Comparison of ENCODE assay signal across 9 cellular contexts in the genomic region with DNA sequence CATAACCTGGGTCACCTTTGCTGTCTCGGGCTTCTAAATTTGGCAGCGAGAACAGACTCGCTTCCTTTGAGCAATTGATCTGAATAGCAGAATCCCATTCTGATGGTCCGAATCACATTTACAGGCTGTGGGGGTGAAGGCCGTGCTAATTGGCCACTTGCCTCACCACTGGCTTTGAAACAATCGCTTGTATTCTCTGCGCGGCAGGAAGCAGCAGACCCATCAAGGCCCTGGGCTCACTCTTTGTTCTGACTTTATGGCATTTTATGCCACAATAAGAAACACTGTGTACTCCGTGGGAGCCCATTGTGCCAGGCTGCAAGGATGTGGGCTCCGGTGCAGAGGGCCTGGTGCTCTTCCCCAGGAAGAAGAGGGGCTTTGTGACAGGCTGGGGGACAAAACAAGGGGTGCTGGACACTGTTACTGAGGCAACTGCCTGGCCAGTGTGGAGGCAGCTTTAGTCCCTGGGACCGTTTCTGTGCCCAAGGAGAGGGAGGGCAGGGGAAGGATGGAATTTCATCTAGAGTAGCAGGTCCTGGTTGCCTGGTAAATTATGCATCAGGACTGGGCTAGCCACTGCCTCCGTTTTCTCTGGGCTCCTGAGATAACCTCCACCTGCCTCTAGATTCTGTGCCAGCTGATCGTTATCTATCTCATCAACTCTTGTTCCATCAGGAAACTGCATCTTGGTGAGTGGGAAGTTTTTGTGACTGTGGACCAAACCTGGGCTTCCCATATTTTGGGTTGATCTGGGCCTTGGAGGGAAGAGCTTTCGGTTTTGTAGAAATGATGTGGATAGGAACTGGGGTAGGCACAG.
DNase-seq lines count a peak whose midpoint lies in the region; ATAC-seq, FAIRE-seq and TF ChIP-seq lines count a peak whose summit lies in the region.
"Had no signal": no experiment of that assay in that cellular context is flagged by ENCODE, and none has a peak within 500 bp of the region (broad histone marks: within the 10 kb centered on the region; RNA-seq: fewer than 3 reads in every experiment).

No MANE protein-coding gene starts in this region.

- peaks cover 0 to 13% (median 0%) of the 10 kb centered on the region in 9 donors for H3K27me3 ChIP-seq in heart left ventricle
- H3K27me3 ChIP-seq in pancreas = no peaks in the 10 kb centered on the region
- H3K27me3 ChIP-seq in prostate gland (replicated peaks; ENCODE audit: insufficient read depth) = no peaks in the 10 kb centered on the region
- H3K27me3 ChIP-seq in Peyer's patch = no peaks in the 10 kb centered on the region

- H3K9me3 ChIP-seq in T-helper 17 cell (ENCODE audit: control insufficient read depth, low read length, poor library complexity, severe bottlenecking) = no peaks in the 10 kb centered on the region
- peaks cover 0 to 8% (median 0%) of the 10 kb centered on the region in 12 donors for H3K9me3 ChIP-seq in heart left ventricle
- H3K9me3 ChIP-seq in pancreas = no peaks in the 10 kb centered on the region
- H3K9me3 ChIP-seq in prostate gland = no peaks in the 10 kb centered on the region
- H3K9me3 ChIP-seq in Peyer's patch = peaks cover 0 to 3% (median 0%) of the 10 kb centered on the region in 4 donors

- WGBS in heart left ventricle, 4 donors = 46 to 65% (median 52%) methylated on average over 14 of the region's 14 CpGs
- 31 to 32% methylated on average over 14 of the region's 14 CpGs for WGBS in pancreas, 2 donors
- WGBS in prostate gland = 34% methylated on average over 14 of the region's 14 CpGs

- no peak overlapping the region for H3K27ac Mint-ChIP-seq in T-helper 17 cell

- peak; percentile 51 for DNase-seq in COLO829 (ENCODE audit: low spot score)
- no peak for DNase-seq in T-helper 17 cell
- peak in 1 of 5 donors; percentile 47 for DNase-seq in heart left ventricle
- DNase-seq in pancreas = peak in 2 of 6 donors; percentile 25 to 33
- no peak for DNase-seq in stimulated activated CD4-positive, alpha-beta T cell treated with anti-CD3 and anti-CD28 coated beads, Interleukin-12 subunit alpha, Interleukin-12 subunit beta, amount 100 ng/mL, for 4 hours
- DNase-seq in prostate gland (ENCODE audit: low spot score) = no peak
- no peak for DNase-seq in Peyer's patch
- no peak for DNase-seq in HuH-7 (ENCODE audit: low spot score)

- H3K27ac ChIP-seq in heart left ventricle (peak overlapping the region; percentile 49 to 93 (median 78)), pancreas (peak overlapping the region in 3 of 4 donors; percentile 22 to 84 (median 24)), prostate gland (no peak overlapping the region), Peyer's patch (peak overlapping the region in 1 of 4 donors; percentile 31)

- H3K4me1 Mint-ChIP-seq in T-helper 17 cell = peaks cover 7% of the 10 kb centered on the region

- H3K4me3 ChIP-seq in heart left ventricle (peak overlapping the region in 8 of 12 donors; percentile 8 to 91 (median 74)), pancreas (no peak overlapping the region), prostate gland (no peak overlapping the region), Peyer's patch (no peak overlapping the region)

- no peaks in the 10 kb centered on the region for H3K36me3 Mint-ChIP-seq in T-helper 17 cell (ENCODE audit: low read depth)

- TF ChIP-seq CTCF in heart left ventricle (IDR thresholded peaks at IDR 0.05) (no peak), pancreas (IDR thresholded peaks at IDR 0.05) (no peak), prostate gland (IDR thresholded peaks at IDR 0.05) (no peak), Peyer's patch (IDR thresholded peaks at IDR 0.05) (no peak)

- FAIRE-seq in pancreas (lab: Jason Lieb, UNC) = no peak
- FAIRE-seq: GM12892 had no signal

- intact Hi-C loops in heart left ventricle (cut with DNase I) (loop anchor here in 7 of 10 donors (1.0 to 10.0 kb wide), 6 partner anchors 20 to 701 kb away; no protein-coding TSS in a partner anchor), pancreas (cut with DNase I) (loop anchor here in 1 of 3 donors (10.0 kb wide), 1 partner anchor 259 kb away; the partner anchor contains the start of gene TANC2), prostate gland (cut with DNase I) (loop anchor here (10.0 kb wide), 1 partner anchor 109 kb away; no protein-coding TSS in a partner anchor)

- H3K4me3 Mint-ChIP-seq in T-helper 17 cell = peak overlapping the region; percentile 84

- H3K36me3 ChIP-seq in heart left ventricle (no peaks in the 10 kb centered on the region), pancreas (no peaks in the 10 kb centered on the region), prostate gland (no peaks in the 10 kb centered on the region), Peyer's patch (no peaks in the 10 kb centered on the region)

- peaks cover 0 to 47% (median 25%) of the 10 kb centered on the region in 12 donors for H3K4me1 ChIP-seq in heart left ventricle
- peaks cover 0 to 14% (median 0%) of the 10 kb centered on the region in 3 donors for H3K4me1 ChIP-seq in pancreas
- H3K4me1 ChIP-seq in prostate gland (replicated peaks) = peaks cover 5% of the 10 kb centered on the region
- H3K4me1 ChIP-seq in Peyer's patch = peaks cover 0 to 14% (median 7%) of the 10 kb centered on the region in 4 donors

- H3K27me3 Mint-ChIP-seq in T-helper 17 cell = no peaks in the 10 kb centered on the region

- ATAC-seq in T-helper 17 cell = no peak
- ATAC-seq in heart left ventricle = peak in 3 of 4 donors; percentile 5 to 69 (median 39)
- ATAC-seq in pancreas = peak in 2 of 4 donors; percentile 9 to 40

- TF ChIP-seq POLR2A in heart left ventricle (IDR thresholded peaks at IDR 0.05) (no peak), prostate gland (IDR thresholded peaks at IDR 0.05) (no peak), Peyer's patch (IDR thresholded peaks at IDR 0.05) (no peak)

Comparison
In these comparisons a context has a peak if more than half of its experiments do, and no peak if none do; other contexts are left out.
1. H3K27ac ChIP-seq: peak in heart left ventricle (12 of 12) and pancreas (3 of 4); none in prostate gland (0 of 2).
2. H3K4me3 ChIP-seq: peak in heart left ventricle (8 of 12); none in pancreas (0 of 4), prostate gland (0 of 2) and Peyer's patch (0 of 4).